ENCODE assay signal across 34 cellular contexts in genomic region chr16:9772526-9772925, GRCh38.
"Had no signal": no experiment of that assay in that cellular context is flagged by ENCODE, and none has a peak within 500 bp of the region (broad histone marks: within the 10 kb centered on the region; RNA-seq: fewer than 3 reads in every experiment).

No MANE protein-coding gene starts in this region.

- H3K36me3 ChIP-seq: brain microvascular endothelial cell, gastroesophageal sphincter, WERI-Rb-1 had no signal

- H3K4me1 ChIP-seq: esophagus muscularis mucosa, gastroesophageal sphincter, heart right ventricle had no signal

- H3K27me3 Mint-ChIP-seq: activated CD8-positive, alpha-beta T cell treated with anti-CD3 and anti-CD28 coated beads for 36 hours; activated T-helper 17 cell treated with anti-CD3 and anti-CD28 coated beads, Interleukin-2, amount 50 U/mL, for 72 hours; central memory CD8-positive, alpha-beta T cell; effector memory CD8-positive, alpha-beta T cell; T-helper 17 cell had no signal

- H3K9me3 Mint-ChIP-seq: activated B cell treated with CpG ODN at 0.5 μM for 24 hours; activated CD8-positive, alpha-beta T cell treated with anti-CD3 and anti-CD28 coated beads for 36 hours; central memory CD8-positive, alpha-beta T cell had no signal

- DNase-seq: activated B cell treated with CpG ODN at 0.5 μM for 24 hours; activated CD4-positive, alpha-beta T cell treated with anti-CD3 and anti-CD28 coated beads for 48 hours; activated CD4-positive, alpha-beta T cell treated with anti-CD3 and anti-CD28 coated beads, Interleukin-2, amount 50 U/mL, for 1 hour; activated CD4-positive, alpha-beta T cell treated with anti-CD3 and anti-CD28 coated beads, Interleukin-2, amount 50 U/mL, for 48 hours; activated CD8-positive, alpha-beta memory T cell treated with anti-CD3 and anti-CD28 coated beads for 24 hours; activated CD8-positive, alpha-beta T cell treated with anti-CD3 and anti-CD28 coated beads for 36 hours; activated effector memory CD4-positive, alpha-beta T cell treated with Interleukin-2 at 50 U/mL for 16 hours; activated gamma-delta T cell treated with Interleukin-2 at 50 U/mL for 16 hours; activated naive CD4-positive, alpha-beta T cell treated with anti-CD3 and anti-CD28 coated beads, Interleukin-2, amount 50 U/mL, for 16 hours; activated naive CD4-positive, alpha-beta T cell treated with Interleukin-2 at 50 U/mL for 16 hours; activated T-cell treated with anti-CD3 and anti-CD28 coated beads, Interleukin-2, amount 50 U/mL, for 4 hours; amniotic stem cell; anterior cingulate cortex; brain microvascular endothelial cell; cortex of kidney; dermis blood vessel endothelial cell; effector CD4-positive, alpha-beta T cell; effector memory CD8-positive, alpha-beta T cell; erythroblast; foreskin melanocyte; heart right ventricle; T-helper 17 cell; T1000; WERI-Rb-1 had no signal

- H3K4me3 ChIP-seq: esophagus muscularis mucosa, gastroesophageal sphincter, heart right ventricle had no signal

- H3K4me1 Mint-ChIP-seq: activated B cell treated with CpG ODN at 0.5 μM for 24 hours; activated T-helper 17 cell treated with anti-CD3 and anti-CD28 coated beads, Interleukin-2, amount 50 U/mL, for 72 hours; central memory CD8-positive, alpha-beta T cell; T-helper 17 cell had no signal

- H3K27me3 ChIP-seq: brain microvascular endothelial cell, esophagus muscularis mucosa, gastroesophageal sphincter, heart right ventricle had no signal

- ATAC-seq: activated CD4-positive, CD25-positive, alpha-beta regulatory T cell treated with anti-CD3 and anti-CD28 coated beads, Interleukin-2, amount 50 U/mL, for 24 hours; activated CD8-positive, alpha-beta T cell treated with anti-CD3 and anti-CD28 coated beads for 36 hours; activated T-cell treated with anti-CD3 and anti-CD28 coated beads, Interleukin-2, amount 50 U/mL, for 4 hours; activated T-helper 17 cell treated with anti-CD3 and anti-CD28 coated beads, Interleukin-2, amount 50 U/mL, for 72 hours; effector memory CD8-positive, alpha-beta T cell; gastroesophageal sphincter; heart right ventricle; T-helper 17 cell had no signal

- H3K9me3 ChIP-seq: esophagus muscularis mucosa, gastroesophageal sphincter, heart right ventricle had no signal

- H3K4me3 Mint-ChIP-seq: activated B cell treated with CpG ODN at 0.5 μM for 24 hours; activated CD8-positive, alpha-beta T cell treated with anti-CD3 and anti-CD28 coated beads for 36 hours; activated naive CD8-positive, alpha-beta T cell; activated T-cell treated with anti-CD3 and anti-CD28 coated beads, Interleukin-2, amount 50 U/mL, for 4 hours; activated T-helper 17 cell treated with anti-CD3 and anti-CD28 coated beads, Interleukin-2, amount 50 U/mL, for 72 hours; central memory CD8-positive, alpha-beta T cell; effector memory CD8-positive, alpha-beta T cell; T-helper 17 cell; T-helper 2 cell treated with Interferon-gamma antibody and Interleukin-4, amounts not matched to agents 5 μg/mL and 100 μg/mL, for 36 hours had no signal

- H3K27ac ChIP-seq: brain microvascular endothelial cell, esophagus muscularis mucosa, gastroesophageal sphincter, heart right ventricle, WERI-Rb-1 had no signal

- FAIRE-seq: astrocyte, bronchial epithelial cell, colon had no signal

- H3K36me3 Mint-ChIP-seq: activated naive CD8-positive, alpha-beta T cell had no signal

- H3K27ac Mint-ChIP-seq: activated B cell treated with CpG ODN at 0.5 μM for 24 hours; activated CD8-positive, alpha-beta T cell treated with anti-CD3 and anti-CD28 coated beads for 36 hours; activated naive CD8-positive, alpha-beta T cell; activated T-helper 17 cell treated with anti-CD3 and anti-CD28 coated beads, Interleukin-2, amount 50 U/mL, for 72 hours; effector memory CD8-positive, alpha-beta T cell; T-helper 17 cell; T-helper 2 cell treated with Interferon-gamma antibody and Interleukin-4, amounts not matched to agents 5 μg/mL and 100 μg/mL, for 36 hours had no signal
